Comparison of ENCODE assay signal across 16 cellular contexts in the genomic region with DNA sequence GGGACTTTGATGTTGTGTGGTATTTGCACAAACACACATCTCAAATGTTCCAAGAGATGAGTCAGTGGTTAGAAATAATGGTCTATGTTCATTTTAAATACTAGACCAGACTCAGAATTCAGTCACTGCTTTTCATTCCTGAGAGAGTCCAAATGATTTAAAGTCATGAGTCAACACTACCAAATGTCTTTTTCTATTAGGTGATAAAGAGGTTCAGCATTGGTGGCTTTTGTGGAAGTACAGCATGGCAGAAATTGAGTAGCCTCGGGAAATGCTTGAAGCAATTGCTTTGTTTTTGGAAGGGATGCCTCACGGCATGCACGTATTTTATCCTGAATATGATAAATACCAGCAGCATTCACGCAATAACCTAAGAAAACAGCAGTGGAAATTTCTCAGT.
DNase-seq lines count a peak whose midpoint lies in the region; TF ChIP-seq lines count a peak whose summit lies in the region.
"Had no signal": no experiment of that assay in that cellular context is flagged by ENCODE, and none has a peak within 500 bp of the region (broad histone marks: within the 10 kb centered on the region; RNA-seq: fewer than 3 reads in every experiment).

No MANE protein-coding gene starts in this region.

- H3K4ac ChIP-seq in mesenchymal stem cell (ENCODE audit: low read depth in 1 of 2, low read length in 2 of 2): no peak overlapping the region

- H3K23ac ChIP-seq in mesenchymal stem cell (ENCODE audit: low read length in 2 of 2): no peak overlapping the region

- 79% methylated on average over 4 of the region's 4 CpGs for WGBS in mesenchymal stem cell

- no peak overlapping the region for H2BK15ac ChIP-seq in mesenchymal stem cell (ENCODE audit: low read depth, poor library complexity, severe bottlenecking)

- in situ Hi-C loops in astrocyte of the spinal cord (cut with HindIII; ENCODE audit: low sequenced_read_pairs): no loop called here

- no peaks in the 10 kb centered on the region for H3K36me3 ChIP-seq in mesenchymal stem cell (ENCODE audit: control insufficient read depth in 1 of 2, insufficient read depth in 2 of 2, low read depth in 1 of 2, low read length in 2 of 2)
- H3K36me3 ChIP-seq: HAP-1 had no signal

- H3K4me2 ChIP-seq in mesenchymal stem cell (ENCODE audit: low read length, poor library complexity, severe bottlenecking): no peak overlapping the region

- no peaks in the 10 kb centered on the region for H3K9me3 ChIP-seq in mesenchymal stem cell (ENCODE audit: control insufficient read depth, low read length)
- H3K9me3 ChIP-seq: HAP-1 had no signal

- no peak overlapping the region for H2AFZ ChIP-seq in mesenchymal stem cell (ENCODE audit: low read depth, low read length)

- no peak overlapping the region for H3K14ac ChIP-seq in mesenchymal stem cell (ENCODE audit: low read length in 2 of 2)

- no peaks in the 10 kb centered on the region for H3K4me1 ChIP-seq in mesenchymal stem cell (ENCODE audit: control insufficient read depth, insufficient read depth, low read depth, low read length)
- H3K4me1 ChIP-seq: HAP-1 had no signal

- H3K9ac ChIP-seq in mesenchymal stem cell (ENCODE audit: low read length): no peak overlapping the region

- H3K27ac ChIP-seq in mesenchymal stem cell (ENCODE audit: low read length, poor library complexity, severe bottlenecking): no peak overlapping the region
- H3K27ac ChIP-seq: C4-2B, skin epidermis, VCaP had no signal

- H2BK5ac ChIP-seq in mesenchymal stem cell (ENCODE audit: low read depth, low read length, poor library complexity, severe bottlenecking): no peak overlapping the region

- peak; percentile 8 for DNase-seq in Ammon's horn (ENCODE audit: low spot score)
- peak; percentile 30 for DNase-seq in LHCN-M2 (ENCODE audit: low read depth)
- peak; percentile 91 for DNase-seq in astrocyte of the spinal cord (ENCODE audit: low read depth, low spot score)
- DNase-seq in mesenchymal stem cell: peak; percentile 15
- DNase-seq in T-helper 2 cell: no peak
- DNase-seq in activated T-cell treated with anti-CD3 and anti-CD28 coated beads for 4 hours: no peak
- no peak for DNase-seq in NCI-H69 (lab: John Stamatoyannopoulos, UW)
- DNase-seq in mesenteric fat pad (ENCODE audit: low spot score): no peak
- DNase-seq: activated naive CD4-positive, alpha-beta T cell; effector memory CD4-positive, alpha-beta T cell; midbrain; NCI-H446 had no signal

- H2BK120ac ChIP-seq in mesenchymal stem cell (ENCODE audit: low read depth, low read length): no peak overlapping the region

- H3K4me3 ChIP-seq in astrocyte of the spinal cord (ENCODE audit: low read depth, low read length) (no peak overlapping the region), mesenchymal stem cell (ENCODE audit: insufficient read depth in 1 of 2, low read depth in 1 of 2, low read length in 2 of 2) (no peak overlapping the region)
- H3K4me3 ChIP-seq: HAP-1, skin epidermis had no signal

- no peak overlapping the region for H2AK5ac ChIP-seq in mesenchymal stem cell (ENCODE audit: low read length, severe bottlenecking)

- no peak overlapping the region for H3K18ac ChIP-seq in mesenchymal stem cell (ENCODE audit: low read depth in 1 of 2, low read length in 2 of 2)

- no peak for TF ChIP-seq CTCF in astrocyte of the spinal cord (IDR thresholded peaks at IDR 0.05; ENCODE audit: low read depth, low read length)

- no peak overlapping the region for H4K91ac ChIP-seq in mesenchymal stem cell (ENCODE audit: low read length)

- no peaks in the 10 kb centered on the region for H3K79me1 ChIP-seq in mesenchymal stem cell (replicated peaks; ENCODE audit: low read length, poor library complexity, severe bottlenecking)

- H2BK12ac ChIP-seq in mesenchymal stem cell (ENCODE audit: low read length in 2 of 2): no peak overlapping the region

- no peak overlapping the region for H4K8ac ChIP-seq in mesenchymal stem cell (ENCODE audit: low read length)

- no peaks in the 10 kb centered on the region for H3K27me3 ChIP-seq in mesenchymal stem cell (ENCODE audit: control insufficient read depth in 1 of 2, insufficient read depth in 1 of 2, low read length in 2 of 2)

Comparison
In these comparisons a context has a peak if more than half of its experiments do, and no peak if none do; other contexts are left out.
1. DNase-seq: peak in Ammon's horn (single experiment), LHCN-M2 (single experiment), astrocyte of the spinal cord (single experiment) and mesenchymal stem cell (single experiment); none in T-helper 2 cell (0 of 5), activated T-cell treated with anti-CD3 and anti-CD28 coated beads for 4 hours (single experiment), NCI-H69 (single experiment) and mesenteric fat pad (single experiment).